In genomic region chr1:225447001-225447615, GRCh38 we compare ENCODE assay signal across 2 cellular contexts.
TF ChIP-seq lines count a peak whose summit lies in the region.

No MANE protein-coding gene starts in this region.

TF ChIP-seq in GM23338, 12 proteins besides CTCF, POLR2A, EP300 and RAD21 (continued from another document):
- TF ChIP-seq, protein P1, sequence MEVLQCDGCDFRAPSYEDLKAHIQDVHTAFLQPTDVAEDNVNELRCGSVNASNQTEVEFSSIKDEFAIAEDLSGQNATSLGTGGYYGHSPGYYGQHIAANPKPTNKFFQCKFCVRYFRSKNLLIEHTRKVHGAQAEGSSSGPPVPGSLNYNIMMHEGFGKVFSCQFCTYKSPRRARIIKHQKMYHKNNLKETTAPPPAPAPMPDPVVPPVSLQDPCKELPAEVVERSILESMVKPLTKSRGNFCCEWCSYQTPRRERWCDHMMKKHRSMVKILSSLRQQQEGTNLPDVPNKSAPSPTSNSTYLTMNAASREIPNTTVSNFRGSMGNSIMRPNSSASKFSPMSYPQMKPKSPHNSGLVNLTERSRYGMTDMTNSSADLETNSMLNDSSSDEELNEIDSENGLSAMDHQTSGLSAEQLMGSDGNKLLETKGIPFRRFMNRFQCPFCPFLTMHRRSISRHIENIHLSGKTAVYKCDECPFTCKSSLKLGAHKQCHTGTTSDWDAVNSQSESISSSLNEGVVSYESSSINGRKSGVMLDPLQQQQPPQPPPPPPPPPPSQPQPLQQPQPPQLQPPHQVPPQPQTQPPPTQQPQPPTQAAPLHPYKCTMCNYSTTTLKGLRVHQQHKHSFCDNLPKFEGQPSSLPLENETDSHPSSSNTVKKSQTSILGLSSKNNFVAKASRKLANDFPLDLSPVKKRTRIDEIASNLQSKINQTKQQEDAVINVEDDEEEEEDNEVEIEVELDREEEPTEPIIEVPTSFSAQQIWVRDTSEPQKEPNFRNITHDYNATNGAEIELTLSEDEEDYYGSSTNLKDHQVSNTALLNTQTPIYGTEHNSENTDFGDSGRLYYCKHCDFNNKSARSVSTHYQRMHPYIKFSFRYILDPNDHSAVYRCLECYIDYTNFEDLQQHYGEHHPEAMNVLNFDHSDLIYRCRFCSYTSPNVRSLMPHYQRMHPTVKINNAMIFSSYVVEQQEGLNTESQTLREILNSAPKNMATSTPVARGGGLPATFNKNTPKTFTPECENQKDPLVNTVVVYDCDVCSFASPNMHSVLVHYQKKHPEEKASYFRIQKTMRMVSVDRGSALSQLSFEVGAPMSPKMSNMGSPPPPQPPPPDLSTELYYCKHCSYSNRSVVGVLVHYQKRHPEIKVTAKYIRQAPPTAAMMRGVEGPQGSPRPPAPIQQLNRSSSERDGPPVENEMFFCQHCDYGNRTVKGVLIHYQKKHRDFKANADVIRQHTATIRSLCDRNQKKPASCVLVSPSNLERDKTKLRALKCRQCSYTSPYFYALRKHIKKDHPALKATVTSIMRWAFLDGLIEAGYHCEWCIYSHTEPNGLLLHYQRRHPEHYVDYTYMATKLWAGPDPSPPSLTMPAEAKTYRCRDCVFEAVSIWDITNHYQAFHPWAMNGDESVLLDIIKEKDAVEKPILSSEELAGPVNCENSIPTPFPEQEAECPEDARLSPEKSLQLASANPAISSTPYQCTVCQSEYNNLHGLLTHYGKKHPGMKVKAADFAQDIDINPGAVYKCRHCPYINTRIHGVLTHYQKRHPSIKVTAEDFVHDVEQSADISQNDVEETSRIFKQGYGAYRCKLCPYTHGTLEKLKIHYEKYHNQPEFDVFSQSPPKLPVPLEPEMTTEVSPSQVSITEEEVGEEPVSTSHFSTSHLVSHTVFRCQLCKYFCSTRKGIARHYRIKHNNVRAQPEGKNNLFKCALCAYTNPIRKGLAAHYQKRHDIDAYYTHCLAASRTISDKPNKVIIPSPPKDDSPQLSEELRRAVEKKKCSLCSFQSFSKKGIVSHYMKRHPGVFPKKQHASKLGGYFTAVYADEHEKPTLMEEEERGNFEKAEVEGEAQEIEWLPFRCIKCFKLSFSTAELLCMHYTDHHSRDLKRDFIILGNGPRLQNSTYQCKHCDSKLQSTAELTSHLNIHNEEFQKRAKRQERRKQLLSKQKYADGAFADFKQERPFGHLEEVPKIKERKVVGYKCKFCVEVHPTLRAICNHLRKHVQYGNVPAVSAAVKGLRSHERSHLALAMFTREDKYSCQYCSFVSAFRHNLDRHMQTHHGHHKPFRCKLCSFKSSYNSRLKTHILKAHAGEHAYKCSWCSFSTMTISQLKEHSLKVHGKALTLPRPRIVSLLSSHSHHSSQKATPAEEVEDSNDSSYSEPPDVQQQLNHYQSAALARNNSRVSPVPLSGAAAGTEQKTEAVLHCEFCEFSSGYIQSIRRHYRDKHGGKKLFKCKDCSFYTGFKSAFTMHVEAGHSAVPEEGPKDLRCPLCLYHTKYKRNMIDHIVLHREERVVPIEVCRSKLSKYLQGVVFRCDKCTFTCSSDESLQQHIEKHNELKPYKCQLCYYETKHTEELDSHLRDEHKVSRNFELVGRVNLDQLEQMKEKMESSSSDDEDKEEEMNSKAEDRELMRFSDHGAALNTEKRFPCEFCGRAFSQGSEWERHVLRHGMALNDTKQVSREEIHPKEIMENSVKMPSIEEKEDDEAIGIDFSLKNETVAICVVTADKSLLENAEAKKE (CRISPR knock-in tag; IDR thresholded peaks at IDR 0.05), result no peak
- TF ChIP-seq NANOG (IDR thresholded peaks at IDR 0.05; ENCODE audit: borderline replicate concordance) (no peak), ZNF331 (CRISPR knock-in tag; IDR thresholded peaks at IDR 0.05; ENCODE audit: low read depth) (no peak), JUNB (IDR thresholded peaks at IDR 0.05; ENCODE audit: unreplicated experiment) (no peak)

TF ChIP-seq in liver, 16 proteins besides CTCF, POLR2A, EP300 and RAD21 (continued from another document):
- no peak for TF ChIP-seq MAX (IDR thresholded peaks at IDR 0.05)
